1 cellular context compared by ENCODE assay signal in genomic region chrX:49043220-49043986, GRCh38.
TF ChIP-seq lines count a peak whose summit lies in the region.

TFE3 (minus strand) TSS chrX:49043357; CDS start chrX:49043226, 131 bp downstream.

TF ChIP-seq in liver, 16 proteins besides CTCF, POLR2A, EP300 and RAD21 (continued from another document):
- TF ChIP-seq ZBTB33 (IDR thresholded peaks at IDR 0.05), result peak; percentile 46
